Comparison of ENCODE assay signal across 7 cellular contexts in the genomic region with DNA sequence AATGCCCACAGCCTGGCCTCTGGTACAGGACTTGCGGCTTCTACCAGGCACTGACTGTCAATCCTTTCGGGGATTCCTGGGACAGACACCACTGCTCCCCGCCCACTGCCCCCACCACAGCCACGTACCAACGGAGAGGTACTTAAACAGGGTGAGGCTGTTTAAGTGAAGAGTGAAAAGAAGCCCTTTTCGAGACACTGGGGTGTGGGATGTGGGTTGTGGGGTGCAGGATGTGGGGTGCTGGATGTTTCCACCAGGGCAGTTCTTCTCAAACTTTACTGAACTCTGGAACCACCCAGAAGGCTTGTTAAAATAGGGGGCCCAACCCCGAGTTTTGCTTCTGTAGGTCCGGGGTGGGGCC. TPM values are rescaled to one million over a fixed set of nuclear protein-coding genes. Genes with fewer than 3 reads are reported as not detected.
DNase-seq lines count a peak whose midpoint lies in the region; ATAC-seq and TF ChIP-seq lines count a peak whose summit lies in the region.

No MANE protein-coding gene starts in this region.

- peaks cover 15% of the 10 kb centered on the region for H3K27me3 Mint-ChIP-seq in activated B cell treated with CpG ODN at 0.5 μM for 24 hours
- H3K27me3 Mint-ChIP-seq in naive thymus-derived CD8-positive, alpha-beta T cell, result no peaks in the 10 kb centered on the region

- CTCF ChIA-PET in activated B cell treated with CpG ODN at 0.5 μM for 24 hours (lab: Charles Lee), result no interaction called here

- TF ChIP-seq CTCF in activated B cell treated with CpG ODN at 0.5 μM for 24 hours (IDR thresholded peaks at IDR 0.05), result no peak
- TF ChIP-seq CTCF in transverse colon (IDR thresholded peaks at IDR 0.05), result no peak

- H3K27me3 ChIP-seq in transverse colon, result peaks cover 32% of the 10 kb centered on the region

- no peaks in the 10 kb centered on the region for H3K9me3 ChIP-seq in transverse colon

- 22% methylated on average over 8 of the region's 8 CpGs; no CpG with 5 or more reads in 1 of the 2 donors for WGBS in transverse colon (ENCODE audit: low coverage in 1 of 2), 2 donors

- H3K4me1 Mint-ChIP-seq in activated B cell treated with CpG ODN at 0.5 μM for 24 hours, result peaks cover 28% of the 10 kb centered on the region
- H3K4me1 Mint-ChIP-seq in naive thymus-derived CD8-positive, alpha-beta T cell, result peaks cover 32 to 82% (median 77%) of the 10 kb centered on the region in 4 donors

- no peak for DNase-seq in activated B cell treated with CpG ODN at 0.5 μM for 24 hours
- no peak for DNase-seq in caudate nucleus (lab: John Stamatoyannopoulos, UW)
- DNase-seq in naive thymus-derived CD8-positive, alpha-beta T cell, result peak; percentile 27 to 90 (median 80)
- peak; percentile 53 for DNase-seq in transverse colon
- DNase-seq in HCEC 1CT, result no peak
- DNase-seq in glomerular visceral epithelial cell (ENCODE audit: extremely low spot score), result no peak

- TF ChIP-seq EP300 in transverse colon (IDR thresholded peaks at IDR 0.05; ENCODE audit: low read depth), result no peak

- no peak for TF ChIP-seq POLR2A in transverse colon (IDR thresholded peaks at IDR 0.05)

- POLR2A ChIA-PET in activated B cell treated with CpG ODN at 0.5 μM for 24 hours (lab: Charles Lee), result no interaction called here
- POLR2A ChIA-PET in naive thymus-derived CD8-positive, alpha-beta T cell (lab: Charles Lee), result interaction anchor here (0.5 to 3.4 kb wide), 5 partner anchors 8 to 17 kb away, joined by 3 to 14 read pairs (median 4); no protein-coding TSS in a partner anchor

- no peaks in the 10 kb centered on the region for H3K36me3 ChIP-seq in transverse colon

- H3K4me1 ChIP-seq in transverse colon, result peaks cover 8 to 55% (median 14%) of the 10 kb centered on the region in 4 donors

- H3K4me3 ChIP-seq in transverse colon, result peak overlapping the region; percentile 24 to 63 (median 50)

- H3K4me3 Mint-ChIP-seq in activated B cell treated with CpG ODN at 0.5 μM for 24 hours, result peak overlapping the region; percentile 66
- H3K4me3 Mint-ChIP-seq in naive thymus-derived CD8-positive, alpha-beta T cell, result peak overlapping the region; percentile 70 to 93 (median 84)

- ATAC-seq in activated B cell treated with CpG ODN at 0.5 μM for 24 hours (ENCODE audit: low read depth), result no peak
- peak; percentile 68 to 82 for ATAC-seq in naive thymus-derived CD8-positive, alpha-beta T cell
- no peak for ATAC-seq in HG03095 (IDR thresholded peaks at IDR 0.05; ENCODE audit: unreplicated experiment)

- no peak overlapping the region for H3K27ac Mint-ChIP-seq in activated B cell treated with CpG ODN at 0.5 μM for 24 hours
- H3K27ac Mint-ChIP-seq in naive thymus-derived CD8-positive, alpha-beta T cell, result peak overlapping the region; percentile 86 to 96 (median 91)

- intact Hi-C loops in activated B cell treated with CpG ODN at 0.5 μM for 24 hours (cut with micrococcal nuclease), result no loop called here
- intact Hi-C loops in transverse colon (cut with DNase I; ENCODE audit: low total_unique reads), result no loop called here

- in situ Hi-C loops in transverse colon (cut with MboI; ENCODE audit: low pct_ligation_motif_present in 1 of 4, low pct_unique_long_range_greater_than_20kb in 1 of 4, low sequenced_read_pairs in 3 of 4), result no loop called here

- H3K36me3 Mint-ChIP-seq in activated B cell treated with CpG ODN at 0.5 μM for 24 hours (ENCODE audit: low read depth), result no peaks in the 10 kb centered on the region
- H3K36me3 Mint-ChIP-seq in naive thymus-derived CD8-positive, alpha-beta T cell, result no peaks in the 10 kb centered on the region

- H3K9me3 Mint-ChIP-seq in activated B cell treated with CpG ODN at 0.5 μM for 24 hours, result no peaks in the 10 kb centered on the region
- H3K9me3 Mint-ChIP-seq in naive thymus-derived CD8-positive, alpha-beta T cell, result no peaks in the 10 kb centered on the region

- H3K27ac ChIP-seq in caudate nucleus (ENCODE audit: low read depth, low read length) (peak overlapping the region; percentile 44), transverse colon (peak overlapping the region; percentile 70 to 86 (median 78))

RNA-seq across cellular contexts. Expression of gene PRR5, which starts 34.2 kb away (rescaled TPM):
- total RNA-seq in activated B cell treated with CpG ODN at 0.5 μM for 24 hours (15.5 and 18.0 TPM in 2 replicates), transverse colon (10 to 100 TPM; 17.7 to 68.3 (median 22.2) TPM)
- 10 to 100 TPM; 85.3 to 86.3 TPM for total RNA-seq in naive thymus-derived CD8-positive, alpha-beta T cell
- polyA plus RNA-seq in naive thymus-derived CD8-positive, alpha-beta T cell, result 100 to 1,000 TPM in 1 of 3 donors, 10 to 100 TPM in 2; 75.2 to 107 (median 83.3) TPM

Comparison
In these comparisons a context has a peak if more than half of its experiments do, and no peak if none do; other contexts are left out.
1. ATAC-seq: peak in naive thymus-derived CD8-positive, alpha-beta T cell (2 of 2); none in activated B cell treated with CpG ODN at 0.5 μM for 24 hours (single experiment) and HG03095 (single experiment).
2. DNase-seq: peak in naive thymus-derived CD8-positive, alpha-beta T cell (10 of 10) and transverse colon (single experiment); none in activated B cell treated with CpG ODN at 0.5 μM for 24 hours (single experiment), caudate nucleus (0 of 61), HCEC 1CT (single experiment) and glomerular visceral epithelial cell (single experiment).